ENCODE assay signal across 27 cellular contexts in the genomic region with DNA sequence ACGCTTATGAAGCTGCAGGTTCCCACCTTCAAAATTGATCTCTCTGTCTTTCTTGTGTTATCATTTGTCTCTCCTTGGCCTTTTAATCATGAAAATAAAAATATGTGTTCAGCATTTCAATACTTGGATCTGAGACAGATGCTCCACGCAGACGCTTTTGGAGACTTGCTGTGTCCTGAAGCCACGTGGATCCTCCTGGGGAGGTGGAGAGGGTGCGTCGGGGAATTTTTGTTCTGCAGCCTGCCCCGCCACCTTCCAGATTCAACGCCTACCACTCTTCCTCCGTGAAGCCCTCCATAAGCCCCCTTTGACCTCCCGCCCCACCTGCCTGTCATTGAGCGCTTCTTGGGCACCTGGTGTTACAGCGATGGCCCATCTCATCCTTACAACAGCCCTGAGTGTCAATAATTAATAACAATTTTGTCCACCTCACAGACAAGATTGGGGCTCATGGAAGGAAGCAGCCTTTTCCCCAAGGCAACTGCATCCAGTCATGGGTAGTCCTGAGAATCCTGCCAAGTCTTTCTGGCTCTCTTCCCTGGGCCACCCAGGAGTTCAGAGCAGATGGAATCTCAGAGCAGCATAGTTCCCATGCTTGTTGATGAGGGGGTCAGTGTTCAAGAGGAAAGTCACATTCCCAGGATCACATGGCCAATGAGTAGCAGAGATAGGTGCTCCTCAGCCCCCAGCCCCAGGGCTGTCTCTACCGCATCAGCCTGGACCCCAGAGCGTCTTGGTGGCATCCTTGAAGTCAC.
A peak's percentile ranks its signal among the peaks of the same experiment; 100 is the strongest.
DNase-seq lines count a peak whose midpoint lies in the region; ATAC-seq and TF ChIP-seq lines count a peak whose summit lies in the region.
"Had no signal": no experiment of that assay in that cellular context is flagged by ENCODE, and none has a peak within 500 bp of the region (broad histone marks: within the 10 kb centered on the region; RNA-seq: fewer than 3 reads in every experiment).

No MANE protein-coding gene starts in this region.

- peaks cover 0 to 27% of the 10 kb centered on the region in 2 donors for H3K9me3 Mint-ChIP-seq in stimulated activated naive CD8-positive, alpha-beta T cell treated with anti-CD3 and anti-CD28 coated beads, Interleukin-15, amount 100 ng/mL, for 72 hours
- peaks cover 29% of the 10 kb centered on the region for H3K9me3 Mint-ChIP-seq in endodermal cell
- H3K9me3 Mint-ChIP-seq: activated CD4-positive, alpha-beta T cell treated with anti-CD3 and anti-CD28 coated beads, Interleukin-2, amount 10 ng/mL, durations not matched to agents 24 days and 14 days had no signal

- H3K14ac ChIP-seq in mesenchymal stem cell (ENCODE audit: low read length in 2 of 2), result no peak overlapping the region

- no peak overlapping the region for H3K27ac Mint-ChIP-seq in stimulated activated naive CD8-positive, alpha-beta T cell treated with anti-CD3 and anti-CD28 coated beads, Interleukin-15, amount 100 ng/mL, for 72 hours
- no peak overlapping the region for H3K27ac Mint-ChIP-seq in endodermal cell
- H3K27ac Mint-ChIP-seq: activated CD4-positive, alpha-beta T cell treated with anti-CD3 and anti-CD28 coated beads, Interleukin-2, amount 10 ng/mL, durations not matched to agents 24 days and 14 days; activated naive CD8-positive, alpha-beta T cell treated with anti-CD3 and anti-CD28 coated beads, Interleukin-2, amount 50 U/mL, for 24 hours; memory B cell had no signal

- no peak overlapping the region for H2BK120ac ChIP-seq in mesenchymal stem cell (ENCODE audit: low read depth, low read length)

- no peak overlapping the region for H4K8ac ChIP-seq in mesenchymal stem cell (ENCODE audit: low read length)

- DNase-seq in AG08395 (ENCODE audit: low spot score) (peak; percentile 72), GM03348 (ENCODE audit: low spot score) (peak; percentile 56), cerebellar cortex (ENCODE audit: low spot score) (peak; percentile 43), mesenchymal stem cell (no peak), COLO668 (lab: John Stamatoyannopoulos, UW; ENCODE audit: unreplicated experiment) (no peak), endodermal cell (no peak)
- DNase-seq in stimulated activated naive CD8-positive, alpha-beta T cell treated with anti-CD3 and anti-CD28 coated beads, Interleukin-15, amount 100 ng/mL, for 72 hours, result no peak
- DNase-seq: activated CD4-positive, alpha-beta T cell treated with anti-CD3 and anti-CD28 coated beads, Interleukin-2, amount 10 ng/mL, durations not matched to agents 24 days and 14 days; activated gamma-delta T cell; activated naive CD8-positive, alpha-beta T cell treated with anti-CD3 and anti-CD28 coated beads, Interleukin-2, amount 50 U/mL, for 24 hours; activated T-cell treated with anti-CD3 and anti-CD28 coated beads, Interleukin-2, amount 50 U/mL, for 1 hour; brain microvascular endothelial cell; Caco-2; DND-41; effector CD4-positive, alpha-beta T cell; foreskin keratinocyte; left colon; NCI-H1105; NCI-H187 treated with DMSO at 0.1 percent for 48 hours; psoas muscle; SIG-M5; stomach; transverse colon had no signal

- H3K4me2 ChIP-seq in mesenchymal stem cell (ENCODE audit: low read length, poor library complexity, severe bottlenecking), result no peak overlapping the region
- H3K4me2 ChIP-seq: A549 had no signal

- no peaks in the 10 kb centered on the region for H3K27me3 Mint-ChIP-seq in stimulated activated naive CD8-positive, alpha-beta T cell treated with anti-CD3 and anti-CD28 coated beads, Interleukin-15, amount 100 ng/mL, for 72 hours
- H3K27me3 Mint-ChIP-seq in endodermal cell (ENCODE audit: insufficient read depth), result no peaks in the 10 kb centered on the region
- H3K27me3 Mint-ChIP-seq: activated CD4-positive, alpha-beta T cell treated with anti-CD3 and anti-CD28 coated beads, Interleukin-2, amount 10 ng/mL, durations not matched to agents 24 days and 14 days; activated naive CD8-positive, alpha-beta T cell treated with anti-CD3 and anti-CD28 coated beads, Interleukin-2, amount 50 U/mL, for 24 hours; memory B cell had no signal

- WGBS in mesenchymal stem cell, result 93% methylated on average over 13 of the region's 14 CpGs
- WGBS in endodermal cell (ENCODE audit: insufficient coverage in 1 of 2, insufficient read length in 1 of 2), 2 experiments, result 92% methylated on average over 10 to 14 of the region's 14 CpGs

- no peak overlapping the region for H4K91ac ChIP-seq in mesenchymal stem cell (ENCODE audit: low read length)

- H3K27me3 ChIP-seq in mesenchymal stem cell (ENCODE audit: control insufficient read depth in 1 of 2, insufficient read depth in 1 of 2, low read length in 2 of 2), result peaks cover 15 to 24% of the 10 kb centered on the region in 2 experiments
- no peaks in the 10 kb centered on the region for H3K27me3 ChIP-seq in endodermal cell (ENCODE audit: control insufficient read depth, insufficient read depth, low read length, poor library complexity, severe bottlenecking)
- H3K27me3 ChIP-seq: brain microvascular endothelial cell, foreskin keratinocyte, transverse colon had no signal

- H3K9ac ChIP-seq in mesenchymal stem cell (ENCODE audit: low read length) (no peak overlapping the region), endodermal cell (ENCODE audit: extremely low read depth, low read length, poor library complexity, severe bottlenecking) (no peak overlapping the region)

- no peak overlapping the region for H2BK5ac ChIP-seq in mesenchymal stem cell (ENCODE audit: low read depth, low read length, poor library complexity, severe bottlenecking)

- H3K27ac ChIP-seq in mesenchymal stem cell (ENCODE audit: low read length, poor library complexity, severe bottlenecking) (no peak overlapping the region), endodermal cell (ENCODE audit: low read depth, low read length) (no peak overlapping the region)
- H3K27ac ChIP-seq: A549, brain microvascular endothelial cell, foreskin keratinocyte, heart left ventricle, psoas muscle, stomach, transverse colon had no signal

- H3K4me1 ChIP-seq in mesenchymal stem cell (ENCODE audit: control insufficient read depth, insufficient read depth, low read depth, low read length) (peaks cover 2% of the 10 kb centered on the region), endodermal cell (ENCODE audit: control insufficient read depth, insufficient read depth, low read length) (no peaks in the 10 kb centered on the region)
- H3K4me1 ChIP-seq: A549, Caco-2, foreskin keratinocyte, heart left ventricle, psoas muscle, transverse colon had no signal

- H2BK15ac ChIP-seq in mesenchymal stem cell (ENCODE audit: low read depth, poor library complexity, severe bottlenecking), result peak overlapping the region; percentile 54

- no peak overlapping the region for H3K23ac ChIP-seq in mesenchymal stem cell (ENCODE audit: low read length in 2 of 2)

- H3K36me3 ChIP-seq in mesenchymal stem cell (ENCODE audit: control insufficient read depth in 1 of 2, insufficient read depth in 2 of 2, low read depth in 1 of 2, low read length in 2 of 2) (no peaks in the 10 kb centered on the region), endodermal cell (ENCODE audit: control insufficient read depth, insufficient read depth, low read length) (no peaks in the 10 kb centered on the region)
- H3K36me3 ChIP-seq: brain microvascular endothelial cell, heart left ventricle, stomach, transverse colon had no signal

- no peak overlapping the region for H3K4me3 Mint-ChIP-seq in stimulated activated naive CD8-positive, alpha-beta T cell treated with anti-CD3 and anti-CD28 coated beads, Interleukin-15, amount 100 ng/mL, for 72 hours
- H3K4me3 Mint-ChIP-seq in endodermal cell, result no peak overlapping the region
- H3K4me3 Mint-ChIP-seq: activated CD4-positive, alpha-beta T cell treated with anti-CD3 and anti-CD28 coated beads, Interleukin-2, amount 10 ng/mL, durations not matched to agents 24 days and 14 days; activated naive CD8-positive, alpha-beta T cell treated with anti-CD3 and anti-CD28 coated beads, Interleukin-2, amount 50 U/mL, for 24 hours; memory B cell had no signal

- H3K4me1 Mint-ChIP-seq in stimulated activated naive CD8-positive, alpha-beta T cell treated with anti-CD3 and anti-CD28 coated beads, Interleukin-15, amount 100 ng/mL, for 72 hours, result no peaks in the 10 kb centered on the region
- no peaks in the 10 kb centered on the region for H3K4me1 Mint-ChIP-seq in endodermal cell
- H3K4me1 Mint-ChIP-seq: activated CD4-positive, alpha-beta T cell treated with anti-CD3 and anti-CD28 coated beads, Interleukin-2, amount 10 ng/mL, durations not matched to agents 24 days and 14 days; activated naive CD8-positive, alpha-beta T cell treated with anti-CD3 and anti-CD28 coated beads, Interleukin-2, amount 50 U/mL, for 24 hours; memory B cell had no signal

- H3K9me3 ChIP-seq in mesenchymal stem cell (ENCODE audit: control insufficient read depth, low read length), result peaks cover 4% of the 10 kb centered on the region
- no peaks in the 10 kb centered on the region for H3K9me3 ChIP-seq in endodermal cell (ENCODE audit: control insufficient read depth, low read length)
- H3K9me3 ChIP-seq: A549, Caco-2, heart left ventricle, transverse colon had no signal

- ATAC-seq in stimulated activated naive CD8-positive, alpha-beta T cell treated with anti-CD3 and anti-CD28 coated beads, Interleukin-15, amount 100 ng/mL, for 72 hours, result no peak
- no peak for ATAC-seq in GM19395 (IDR thresholded peaks at IDR 0.05; ENCODE audit: unreplicated experiment)
- ATAC-seq: A549; activated naive CD8-positive, alpha-beta T cell treated with anti-CD3 and anti-CD28 coated beads, Interleukin-2, amount 50 U/mL, for 24 hours; foreskin keratinocyte; left colon; psoas muscle had no signal

- no peak overlapping the region for H3K18ac ChIP-seq in mesenchymal stem cell (ENCODE audit: low read depth in 1 of 2, low read length in 2 of 2)

- H3K36me3 Mint-ChIP-seq in endodermal cell (ENCODE audit: low read depth), result no peaks in the 10 kb centered on the region
- H3K36me3 Mint-ChIP-seq: memory B cell had no signal

- no peak overlapping the region for H2BK12ac ChIP-seq in mesenchymal stem cell (ENCODE audit: low read length in 2 of 2)

- TF ChIP-seq CTCF in endodermal cell (conservative IDR thresholded peaks at IDR 0.05), result no peak

- no peak overlapping the region for H2AFZ ChIP-seq in mesenchymal stem cell (ENCODE audit: low read depth, low read length)

- H2AK5ac ChIP-seq in mesenchymal stem cell (ENCODE audit: low read length, severe bottlenecking), result no peak overlapping the region

- H3K4ac ChIP-seq in mesenchymal stem cell (ENCODE audit: low read depth in 1 of 2, low read length in 2 of 2), result no peak overlapping the region

- no peak overlapping the region for H3K4me3 ChIP-seq in mesenchymal stem cell (ENCODE audit: insufficient read depth in 1 of 2, low read depth in 1 of 2, low read length in 2 of 2)
- no peak overlapping the region for H3K4me3 ChIP-seq in endodermal cell (ENCODE audit: low read length)
- H3K4me3 ChIP-seq: A549, heart left ventricle, psoas muscle, stomach, transverse colon had no signal

- no peaks in the 10 kb centered on the region for H3K79me1 ChIP-seq in mesenchymal stem cell (replicated peaks; ENCODE audit: low read length, poor library complexity, severe bottlenecking)

Comparison
In these comparisons a context has a peak if more than half of its experiments do, and no peak if none do; other contexts are left out.
1. DNase-seq: peak in AG08395 (single experiment), GM03348 (single experiment) and cerebellar cortex (single experiment); none in mesenchymal stem cell (single experiment), stimulated activated naive CD8-positive, alpha-beta T cell treated with anti-CD3 and anti-CD28 coated beads, Interleukin-15, amount 100 ng/mL, for 72 hours (0 of 2), COLO668 (single experiment) and endodermal cell (single experiment).